In genomic region chr2:218067523-218067922, GRCh38 we compare ENCODE assay signal across 22 cellular contexts. TPM values are rescaled to one million over a fixed set of nuclear protein-coding genes. Genes with fewer than 3 reads are reported as not detected.
DNase-seq lines count a peak whose midpoint lies in the region; ATAC-seq and TF ChIP-seq lines count a peak whose summit lies in the region.
"Had no signal": no experiment of that assay in that cellular context is flagged by ENCODE, and none has a peak within 500 bp of the region (broad histone marks: within the 10 kb centered on the region; RNA-seq: fewer than 3 reads in every experiment).

No MANE protein-coding gene starts in this region.

- no peaks in the 10 kb centered on the region for H3K4me1 ChIP-seq in BE2C
- peaks cover 30% of the 10 kb centered on the region for H3K4me1 ChIP-seq in BLaER1

- no peaks in the 10 kb centered on the region for H3K36me3 ChIP-seq in BE2C
- H3K36me3 ChIP-seq in BLaER1: no peaks in the 10 kb centered on the region

- no peak for TF ChIP-seq CTCF in BE2C (IDR thresholded peaks at IDR 0.05; ENCODE audit: low read depth, low read length)

- DNase-seq in BE2C (peak; percentile 32), mesenteric fat pad (ENCODE audit: low spot score) (peak; percentile 88), DMS79 (lab: John Stamatoyannopoulos, UW) (no peak), RKO (ENCODE audit: low spot score) (no peak), HPDE6-E6E7 (ENCODE audit: extremely low spot score) (no peak)
- no peak for DNase-seq in central memory CD8-positive, alpha-beta T cell (ENCODE audit: low spot score in 2 of 2)
- DNase-seq: C1 segment of cervical spinal cord; CD8-positive, alpha-beta memory T cell; DMS53; EL; H7; HFFc6; NCI-H1092 treated with DMSO at 0.1 percent for 48 hours; NCI-H1436 treated with DMSO at 0.1 percent for 48 hours; NCI-H1930; NCI-H446; NCI-H526 treated with DMSO at 0.1 percent for 48 hours had no signal

- H3K27me3 ChIP-seq in BE2C (no peaks in the 10 kb centered on the region), BLaER1 (no peaks in the 10 kb centered on the region)

- no peak overlapping the region for H3K4me3 Mint-ChIP-seq in central memory CD8-positive, alpha-beta T cell
- H3K4me3 Mint-ChIP-seq: CD8-positive, alpha-beta memory T cell; HFFc6 had no signal

- H3K27me3 Mint-ChIP-seq in central memory CD8-positive, alpha-beta T cell: peaks cover 50% of the 10 kb centered on the region

- H3K27ac ChIP-seq in BLaER1: no peak overlapping the region

- H3K9me3 Mint-ChIP-seq in central memory CD8-positive, alpha-beta T cell: no peaks in the 10 kb centered on the region
- H3K9me3 Mint-ChIP-seq: CD8-positive, alpha-beta memory T cell; HFFc6 had no signal

- H3K4me3 ChIP-seq in BE2C (ENCODE audit: low read depth, low read length): no peak overlapping the region
- H3K4me3 ChIP-seq in BLaER1: no peak overlapping the region

- H4K20me1 ChIP-seq in BLaER1: no peaks in the 10 kb centered on the region

- no peak for ATAC-seq in central memory CD8-positive, alpha-beta T cell (replicated peaks; ENCODE audit: extremely low read depth, poor library complexity, severe bottlenecking)
- ATAC-seq: Right ventricle myocardium inferior had no signal

- H3K4me1 Mint-ChIP-seq in central memory CD8-positive, alpha-beta T cell: peaks cover 8% of the 10 kb centered on the region

- no peak overlapping the region for H3K9ac ChIP-seq in BLaER1

- peaks cover 2% of the 10 kb centered on the region for H3K36me3 Mint-ChIP-seq in central memory CD8-positive, alpha-beta T cell (ENCODE audit: insufficient read depth)
- H3K36me3 Mint-ChIP-seq: CD8-positive, alpha-beta memory T cell had no signal

- H3K9me3 ChIP-seq in BE2C: no peaks in the 10 kb centered on the region
- no peaks in the 10 kb centered on the region for H3K9me3 ChIP-seq in BLaER1

- H3K4me2 ChIP-seq in BLaER1: peak overlapping the region; percentile 52

- peak overlapping the region; percentile 9 for H3K27ac Mint-ChIP-seq in central memory CD8-positive, alpha-beta T cell (ENCODE audit: low read depth)
- H3K27ac Mint-ChIP-seq: CD8-positive, alpha-beta memory T cell; HFFc6 had no signal

RNA-seq across cellular contexts. Expression of gene RUFY4, which starts 1.5 kb away (rescaled TPM):
- not detected for polyA plus RNA-seq in BE2C (2012; ENCODE audit: insufficient read depth, insufficient read length, low read depth)
- total RNA-seq in mesenteric fat pad: 0.42 TPM
- total RNA-seq: CD8-positive, alpha-beta memory T cell; H7; HepG2; HFFc6; HT-29; Right ventricle myocardium inferior; SK-MEL-5 had no signal
- polyA plus RNA-seq: CD8-positive, alpha-beta memory T cell; HepG2 had no signal

RNA-seq across cellular contexts. Expression of gene CXCR2, which starts 58.3 kb away (rescaled TPM):
- polyA plus RNA-seq in BE2C (2012; ENCODE audit: insufficient read depth, insufficient read length, low read depth): not detected
- 9.9 TPM for total RNA-seq in mesenteric fat pad
- total RNA-seq: CD8-positive, alpha-beta memory T cell; H7; HepG2; HFFc6; HT-29; SK-MEL-5 had no signal
- polyA plus RNA-seq: HepG2 had no signal

Comparison
In these comparisons a context has a peak if more than half of its experiments do, and no peak if none do; other contexts are left out.
1. DNase-seq: peak in BE2C (single experiment) and mesenteric fat pad (single experiment); none in central memory CD8-positive, alpha-beta T cell (0 of 2), DMS79 (single experiment), RKO (single experiment) and HPDE6-E6E7 (single experiment).